Comparison of ENCODE assay signal across 10 cellular contexts in genomic region chr11:94171693-94172440, GRCh38. TPM values are rescaled to one million over a fixed set of nuclear protein-coding genes. Genes with fewer than 3 reads are reported as not detected.
DNase-seq lines count a peak whose midpoint lies in the region; FAIRE-seq and TF ChIP-seq lines count a peak whose summit lies in the region.
"Had no signal": no experiment of that assay in that cellular context is flagged by ENCODE, and none has a peak within 500 bp of the region (broad histone marks: within the 10 kb centered on the region; RNA-seq: fewer than 3 reads in every experiment).

No MANE protein-coding gene starts in this region.

- CTCF ChIA-PET in activated CD4-positive, alpha-beta T cell treated with anti-CD3 and anti-CD28 coated beads, Interleukin-2, amount 10 ng/mL, durations not matched to agents 7 days and 5 days (lab: Charles Lee), result interaction anchor here (0.6 to 0.9 kb wide), 2 partner anchors 26 to 43 kb away, joined by 3 read pairs; no protein-coding TSS in a partner anchor
- CTCF ChIA-PET in CD8-positive, alpha-beta memory T cell (lab: Charles Lee), result interaction anchor here (1.4 to 2.1 kb wide), 2 partner anchors 11 to 13 kb away, joined by 3 to 5 read pairs; no protein-coding TSS in a partner anchor

- peak; percentile 65 for TF ChIP-seq CTCF in fibroblast of the aortic adventitia (IDR thresholded peaks at IDR 0.05; ENCODE audit: insufficient read depth, low read length)

- POLR2A ChIA-PET in activated CD4-positive, alpha-beta T cell treated with anti-CD3 and anti-CD28 coated beads, Interleukin-2, amount 10 ng/mL, durations not matched to agents 7 days and 5 days (lab: Charles Lee), result no interaction called here
- POLR2A ChIA-PET in CD8-positive, alpha-beta memory T cell (lab: Charles Lee), result no interaction called here

- no peaks in the 10 kb centered on the region for H3K9me3 Mint-ChIP-seq in activated CD4-positive, alpha-beta T cell treated with anti-CD3 and anti-CD28 coated beads, Interleukin-2, amount 10 ng/mL, durations not matched to agents 7 days and 5 days
- peaks cover 0 to 3% (median 0%) of the 10 kb centered on the region in 5 donors for H3K9me3 Mint-ChIP-seq in CD8-positive, alpha-beta memory T cell
- H3K9me3 Mint-ChIP-seq: natural killer cell treated with Interleukin-12 subunit alpha and Interleukin-12 subunit beta and Interleukin-15 and Interleukin-18, amount 100 ng/mL, for 72 hours; T-cell had no signal

- peaks cover 5% of the 10 kb centered on the region for H3K4me1 Mint-ChIP-seq in activated CD4-positive, alpha-beta T cell treated with anti-CD3 and anti-CD28 coated beads, Interleukin-2, amount 10 ng/mL, durations not matched to agents 7 days and 5 days
- H3K4me1 Mint-ChIP-seq in CD8-positive, alpha-beta memory T cell, result peaks cover 31 to 54% (median 52%) of the 10 kb centered on the region in 3 donors

- no peak overlapping the region for H3K4me3 Mint-ChIP-seq in activated CD4-positive, alpha-beta T cell treated with anti-CD3 and anti-CD28 coated beads, Interleukin-2, amount 10 ng/mL, durations not matched to agents 7 days and 5 days
- H3K4me3 Mint-ChIP-seq in CD8-positive, alpha-beta memory T cell, result no peak overlapping the region
- H3K4me3 Mint-ChIP-seq: natural killer cell treated with Interleukin-12 subunit alpha and Interleukin-12 subunit beta and Interleukin-15 and Interleukin-18, amount 100 ng/mL, for 72 hours; T-cell had no signal

- H3K27ac Mint-ChIP-seq in activated CD4-positive, alpha-beta T cell treated with anti-CD3 and anti-CD28 coated beads, Interleukin-2, amount 10 ng/mL, durations not matched to agents 7 days and 5 days, result no peak overlapping the region
- H3K27ac Mint-ChIP-seq in CD8-positive, alpha-beta memory T cell, result peak overlapping the region in 3 of 8 donors; percentile 2 to 51 (median 33)
- H3K27ac Mint-ChIP-seq: natural killer cell treated with Interleukin-12 subunit alpha and Interleukin-12 subunit beta and Interleukin-15 and Interleukin-18, amount 100 ng/mL, for 72 hours; T-cell had no signal

- H3K9me3 ChIP-seq in small intestine (ENCODE audit: control insufficient read depth, low read depth), result no peaks in the 10 kb centered on the region
- no peaks in the 10 kb centered on the region for H3K9me3 ChIP-seq in CD8-positive, alpha-beta memory T cell (ENCODE audit: low read length)

- H3K27ac ChIP-seq in small intestine (ENCODE audit: low read depth in 1 of 2, low read length in 1 of 2), result no peak overlapping the region
- H3K27ac ChIP-seq in CD8-positive, alpha-beta memory T cell (ENCODE audit: low read depth, low read length), result no peak overlapping the region

- no peak overlapping the region for H3K4me3 ChIP-seq in fibroblast of the aortic adventitia (ENCODE audit: low read depth, low read length)
- H3K4me3 ChIP-seq in small intestine (ENCODE audit: low read depth in 1 of 2, low read length in 2 of 2), result no peak overlapping the region
- no peak overlapping the region for H3K4me3 ChIP-seq in CD8-positive, alpha-beta memory T cell (ENCODE audit: low read length)

- no peaks in the 10 kb centered on the region for H3K27me3 Mint-ChIP-seq in activated CD4-positive, alpha-beta T cell treated with anti-CD3 and anti-CD28 coated beads, Interleukin-2, amount 10 ng/mL, durations not matched to agents 7 days and 5 days
- H3K27me3 Mint-ChIP-seq in CD8-positive, alpha-beta memory T cell, result no peaks in the 10 kb centered on the region
- H3K27me3 Mint-ChIP-seq: natural killer cell treated with Interleukin-12 subunit alpha and Interleukin-12 subunit beta and Interleukin-15 and Interleukin-18, amount 100 ng/mL, for 72 hours; T-cell had no signal

- no peaks in the 10 kb centered on the region for H3K36me3 ChIP-seq in small intestine (ENCODE audit: control insufficient read depth in 2 of 2, insufficient read depth in 2 of 2, low read length in 2 of 2)
- no peaks in the 10 kb centered on the region for H3K36me3 ChIP-seq in CD8-positive, alpha-beta memory T cell (ENCODE audit: insufficient read depth, low read length)

- no peaks in the 10 kb centered on the region for H3K27me3 ChIP-seq in small intestine (ENCODE audit: control insufficient read depth in 2 of 2, insufficient read depth in 2 of 2, low read length in 2 of 2)
- no peaks in the 10 kb centered on the region for H3K27me3 ChIP-seq in CD8-positive, alpha-beta memory T cell (ENCODE audit: insufficient read depth, low read length, poor library complexity, severe bottlenecking)

- DNase-seq in COLO668 (lab: John Stamatoyannopoulos, UW; ENCODE audit: unreplicated experiment), result peak; percentile 21
- peak; percentile 23 for DNase-seq in GM19238 (ENCODE audit: insufficient read length, low spot score)
- DNase-seq in LHCN-M2 (ENCODE audit: low read depth), result peak; percentile 54
- peak; percentile 44 for DNase-seq in activated CD4-positive, alpha-beta T cell treated with anti-CD3 and anti-CD28 coated beads, Interleukin-2, amount 10 ng/mL, durations not matched to agents 7 days and 5 days
- DNase-seq in fibroblast of the aortic adventitia (ENCODE audit: low read depth), result peak; percentile 39
- peak; percentile 52 for DNase-seq in small intestine
- DNase-seq in NCI-H446 treated with DMSO at 0.1 percent for 48 hours (lab: John Stamatoyannopoulos, UW), result no peak
- no peak for DNase-seq in CD8-positive, alpha-beta memory T cell

- FAIRE-seq in small intestine (lab: Jason Lieb, UNC), result no peak

- no peaks in the 10 kb centered on the region for H3K4me1 ChIP-seq in small intestine (ENCODE audit: control insufficient read depth in 2 of 2, insufficient read depth in 1 of 2, low read depth in 1 of 2, low read length in 1 of 2)
- H3K4me1 ChIP-seq in CD8-positive, alpha-beta memory T cell (ENCODE audit: insufficient read depth, low read length), result no peaks in the 10 kb centered on the region

- H3K36me3 Mint-ChIP-seq in activated CD4-positive, alpha-beta T cell treated with anti-CD3 and anti-CD28 coated beads, Interleukin-2, amount 10 ng/mL, durations not matched to agents 7 days and 5 days (ENCODE audit: low read depth), result peaks cover 1% of the 10 kb centered on the region
- H3K36me3 Mint-ChIP-seq in CD8-positive, alpha-beta memory T cell, result peaks cover 11 to 31% (median 12%) of the 10 kb centered on the region in 3 donors
- H3K36me3 Mint-ChIP-seq: natural killer cell treated with Interleukin-12 subunit alpha and Interleukin-12 subunit beta and Interleukin-15 and Interleukin-18, amount 100 ng/mL, for 72 hours had no signal

- WGBS in small intestine, 3 donors, result 59 to 73% (median 66%) methylated on average over 8 of the region's 8 CpGs

RNA-seq across cellular contexts. Expression of gene PANX1, which starts 43.2 kb away (rescaled TPM):
- total RNA-seq in LHCN-M2 (2014; rRNA removed) (40.7 and 46.4 TPM in 2 replicates), fibroblast of the aortic adventitia (ENCODE audit: low replicate concordance) (26.4 and 39.0 TPM in 2 replicates)
- polyA plus RNA-seq in LHCN-M2 (2012), result 12.8 TPM
- total RNA-seq in activated CD4-positive, alpha-beta T cell treated with anti-CD3 and anti-CD28 coated beads, Interleukin-2, amount 10 ng/mL, durations not matched to agents 7 days and 5 days, result 10 to 100 TPM; 13.2 to 13.9 TPM
- 1 to 10 TPM; 2.4 to 6.1 (median 2.9) TPM for polyA plus RNA-seq in small intestine
- 10 to 100 TPM; 20.0 to 20.3 TPM for total RNA-seq in CD8-positive, alpha-beta memory T cell
- 12.6 TPM for polyA plus RNA-seq in CD8-positive, alpha-beta memory T cell

Comparison
In these comparisons a context has a peak if more than half of its experiments do, and no peak if none do; other contexts are left out.
1. DNase-seq: peak in COLO668 (single experiment), GM19238 (single experiment), LHCN-M2 (single experiment), activated CD4-positive, alpha-beta T cell treated with anti-CD3 and anti-CD28 coated beads, Interleukin-2, amount 10 ng/mL, durations not matched to agents 7 days and 5 days (single experiment), fibroblast of the aortic adventitia (single experiment) and small intestine (single experiment); none in NCI-H446 treated with DMSO at 0.1 percent for 48 hours (single experiment) and CD8-positive, alpha-beta memory T cell (0 of 5).